In the genomic region with DNA sequence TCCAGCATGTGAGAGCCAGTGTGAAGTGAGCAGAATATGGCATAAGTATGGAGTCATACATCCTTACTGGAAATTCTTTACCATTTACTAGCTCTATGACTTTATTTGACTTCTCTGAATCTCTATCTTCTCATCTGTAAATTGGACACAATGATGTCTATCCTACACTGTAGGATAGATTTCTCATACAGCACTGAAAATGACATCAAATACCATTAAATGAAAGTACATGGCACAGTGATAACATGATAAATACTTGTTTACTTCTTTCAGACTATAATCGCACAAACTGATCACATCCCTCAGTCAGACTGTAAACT, we compare ENCODE assay signal across 8 cellular contexts. TPM values are rescaled to one million over a fixed set of nuclear protein-coding genes. Genes with fewer than 3 reads are reported as not detected.
DNase-seq lines count a peak whose midpoint lies in the region; ATAC-seq, FAIRE-seq and TF ChIP-seq lines count a peak whose summit lies in the region.

No MANE protein-coding gene starts in this region.

- peaks cover 13% of the 10 kb centered on the region for H3K36me3 Mint-ChIP-seq in Caco-2 (ENCODE audit: insufficient read depth, unreplicated experiment)

- no peak for DNase-seq in Caco-2
- DNase-seq in SJCRH30: no peak
- DNase-seq in fibroblast of lung (ENCODE audit: low read depth in 2 of 2): no peak
- no peak for DNase-seq in sigmoid colon
- DNase-seq in NCI-H2107 treated with DMSO at 0.1 percent for 48 hours (lab: John Stamatoyannopoulos, UW; ENCODE audit: unreplicated experiment): no peak
- DNase-seq in pons (ENCODE audit: low spot score): no peak
- DNase-seq in D721Med (ENCODE audit: insufficient read length, low spot score): no peak

- no peak for ATAC-seq in GM18498 (IDR thresholded peaks at IDR 0.05; ENCODE audit: unreplicated experiment)

- CTCF ChIA-PET in Caco-2 (lab: Charles Lee): interaction anchor here (0.5 to 2.0 kb wide), 5 partner anchors 71 to 310 kb away, joined by 3 to 7 read pairs (median 4); no protein-coding TSS in a partner anchor

- H3K9me3 ChIP-seq in Caco-2 (no peaks in the 10 kb centered on the region), SJCRH30 (replicated peaks) (no peaks in the 10 kb centered on the region), fibroblast of lung (ENCODE audit: control insufficient read depth, insufficient read depth, low read depth, low read length) (no peaks in the 10 kb centered on the region), sigmoid colon (no peaks in the 10 kb centered on the region)

- H2AFZ ChIP-seq in fibroblast of lung (ENCODE audit: low read length): no peak overlapping the region

- H3K4me2 ChIP-seq in fibroblast of lung (ENCODE audit: extremely low read depth, insufficient read depth, low read length): peak overlapping the region; percentile 65

- H3K36me3 ChIP-seq in Caco-2 (ENCODE audit: control insufficient read depth, insufficient read depth, low read length) (no peaks in the 10 kb centered on the region), SJCRH30 (no peaks in the 10 kb centered on the region), fibroblast of lung (ENCODE audit: control insufficient read depth, insufficient read depth, low read length) (no peaks in the 10 kb centered on the region), sigmoid colon (no peaks in the 10 kb centered on the region)

- H3K27me3 Mint-ChIP-seq in Caco-2 (ENCODE audit: insufficient read depth, unreplicated experiment): no peaks in the 10 kb centered on the region

- no peak for TF ChIP-seq POLR2A in sigmoid colon (IDR thresholded peaks at IDR 0.05)

- no peak overlapping the region for H3K4me3 ChIP-seq in Caco-2 (ENCODE audit: low read depth, low read length)
- H3K4me3 ChIP-seq in SJCRH30: no peak overlapping the region; the same call in 1 of the 2 replicates
- peak overlapping the region in 2 of 4 experiments; percentile 50 to 59 for H3K4me3 ChIP-seq in fibroblast of lung (replicated peaks in 1 of 4; ENCODE audit: control extremely low read depth in 1 of 4, insufficient read depth in 1 of 4, low read depth in 3 of 4, low read length in 4 of 4)
- no peak overlapping the region for H3K4me3 ChIP-seq in sigmoid colon

- intact Hi-C loops in Caco-2 (cut with micrococcal nuclease; ENCODE audit: unreplicated experiment): loop anchor here (10.0 kb wide), 1 partner anchor 410 kb away; no protein-coding TSS in a partner anchor
- intact Hi-C loops in sigmoid colon (cut with DNase I): loop anchor here (2.0 kb wide), 1 partner anchor 224 kb away; a partner anchor contains a TSS

- H3K79me2 ChIP-seq in fibroblast of lung (ENCODE audit: control insufficient read depth, insufficient read depth, low read length): peaks cover 37% of the 10 kb centered on the region

- TF ChIP-seq CTCF in Caco-2 (IDR thresholded peaks at IDR 0.05; ENCODE audit: insufficient read depth in 1 of 2, low read depth in 1 of 2, low read length in 1 of 2, severe bottlenecking in 1 of 2, unreplicated experiment in 1 of 2): no peak
- no peak for TF ChIP-seq CTCF in fibroblast of lung (conservative IDR thresholded peaks at IDR 0.05 in 1 of 2, IDR thresholded peaks at IDR 0.05 in 1 of 2; ENCODE audit: low read depth in 1 of 2, low read length in 2 of 2)
- no peak for TF ChIP-seq CTCF in sigmoid colon (IDR thresholded peaks at IDR 0.05)
- TF ChIP-seq CTCF in D721Med (IDR thresholded peaks at IDR 0.05; ENCODE audit: insufficient read depth, missing control alignments): no peak

- POLR2A ChIA-PET in Caco-2 (lab: Charles Lee): interaction anchor here (0.6 kb wide), 2 partner anchors 55 to 310 kb away, joined by 3 read pairs; no protein-coding TSS in a partner anchor

- no peak for FAIRE-seq in D721Med (lab: Jason Lieb, UNC)

- H3K27me3 ChIP-seq in Caco-2 (replicated peaks; ENCODE audit: control insufficient read depth, insufficient read depth, low read length) (no peaks in the 10 kb centered on the region), SJCRH30 (no peaks in the 10 kb centered on the region), fibroblast of lung (ENCODE audit: control insufficient read depth, insufficient read depth, low read length) (no peaks in the 10 kb centered on the region), sigmoid colon (no peaks in the 10 kb centered on the region)

- no TSS peak for BruUV-seq in Caco-2 (replicated peaks; lab: Mats Ljungman, UMichigan)

- peaks cover 7% of the 10 kb centered on the region for H3K4me1 Mint-ChIP-seq in Caco-2 (ENCODE audit: low read depth, unreplicated experiment)

- WGBS in sigmoid colon, 2 donors: 10 to 69% methylated on average over 1 of the region's 1 CpG

- peak overlapping the region; percentile 51 for H3K4me3 Mint-ChIP-seq in Caco-2 (ENCODE audit: unreplicated experiment)

- H3K4me1 ChIP-seq in Caco-2: peaks cover 20% of the 10 kb centered on the region
- H3K4me1 ChIP-seq in SJCRH30: peaks cover 16% of the 10 kb centered on the region
- H3K4me1 ChIP-seq in fibroblast of lung (ENCODE audit: control insufficient read depth, extremely low read depth, insufficient read depth, low read length): peaks cover 14% of the 10 kb centered on the region
- peaks cover 0 to 71% (median 55%) of the 10 kb centered on the region in 4 donors for H3K4me1 ChIP-seq in sigmoid colon

- no peaks in the 10 kb centered on the region for H3K9me3 Mint-ChIP-seq in Caco-2 (ENCODE audit: unreplicated experiment)

- H3K9ac ChIP-seq in fibroblast of lung (ENCODE audit: insufficient read depth, low read length): no peak overlapping the region

- H3K27ac Mint-ChIP-seq in Caco-2 (ENCODE audit: unreplicated experiment): peak overlapping the region; percentile 53

- TF ChIP-seq EP300 in sigmoid colon (IDR thresholded peaks at IDR 0.05): no peak

- no peaks in the 10 kb centered on the region for H4K20me1 ChIP-seq in fibroblast of lung (ENCODE audit: control insufficient read depth, extremely low read depth, insufficient read depth, low read length)

- H3K27ac ChIP-seq in SJCRH30: peak overlapping the region; percentile 24; the same call in 1 of the 2 replicates
- H3K27ac ChIP-seq in fibroblast of lung (ENCODE audit: insufficient read depth, low read length): peak overlapping the region; percentile 97
- H3K27ac ChIP-seq in sigmoid colon: peak overlapping the region; percentile 85 to 91 (median 88)

RNA-seq across cellular contexts. Expression of a gene that starts 1.3 kb away (rescaled TPM):
- total RNA-seq in Caco-2 (2022) (11.3 and 15.0 TPM in 2 replicates), fibroblast of lung (11.0 and 18.5 TPM in 2 replicates), sigmoid colon (10 to 100 TPM; 15.1 to 25.5 (median 17.0) TPM)
- 12.1 and 13.2 TPM in 2 replicates for total RNA-seq in SJCRH30 (2014; rRNA removed; shearing (Covaris generic))
- polyA plus RNA-seq in fibroblast of lung (23.4 and 26.8 TPM in 2 replicates), sigmoid colon (10 to 100 TPM; 11.4 to 17.3 (median 13.4) TPM)
- polyA plus RNA-seq in fibroblast of lung (2012): 16.3 and 21.7 TPM in 2 replicates
- polyA minus RNA-seq in fibroblast of lung (ENCODE audit: low replicate concordance): 11.3 and 11.4 TPM in 2 replicates

Comparison
In these comparisons a context has a peak if more than half of its experiments do, and no peak if none do; other contexts are left out.
1. H3K27ac ChIP-seq: peak in every context shown above with its lines; median percentile 97 in fibroblast of lung; 88 in sigmoid colon; 24 in SJCRH30.